In the genomic region with DNA sequence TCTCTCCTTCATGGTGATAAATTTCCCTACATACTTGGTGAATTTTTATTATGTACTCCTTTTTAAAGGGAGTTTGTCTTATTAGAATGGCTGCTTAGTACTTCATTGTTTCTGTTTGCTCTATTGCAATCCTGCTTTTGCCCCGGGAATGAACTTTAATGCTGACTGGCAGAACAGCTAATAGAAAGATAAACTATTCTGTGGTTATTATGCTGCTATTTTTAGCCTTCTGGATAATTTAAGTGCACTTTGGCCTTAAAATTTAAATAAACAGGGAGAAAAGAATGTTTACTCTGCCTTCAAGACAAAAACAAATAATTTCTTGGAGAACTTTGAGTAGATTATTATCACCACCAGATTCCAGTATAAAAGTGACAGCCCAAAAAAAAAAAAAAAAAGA, we compare ENCODE assay signal across 15 cellular contexts.
DNase-seq lines count a peak whose midpoint lies in the region; ATAC-seq, FAIRE-seq and TF ChIP-seq lines count a peak whose summit lies in the region.
"Had no signal": no experiment of that assay in that cellular context is flagged by ENCODE, and none has a peak within 500 bp of the region (broad histone marks: within the 10 kb centered on the region; RNA-seq: fewer than 3 reads in every experiment).

No MANE protein-coding gene starts in this region.

- H3K9me3 ChIP-seq in A549 (no peaks in the 10 kb centered on the region), sigmoid colon (no peaks in the 10 kb centered on the region)
- H3K9me3 ChIP-seq: BE2C, SJCRH30 had no signal

- H3K4me1 ChIP-seq in A549 (no peaks in the 10 kb centered on the region), sigmoid colon (peaks cover 0 to 23% (median 12%) of the 10 kb centered on the region in 4 donors)
- H3K4me1 ChIP-seq: BE2C had no signal

- no peak for TF ChIP-seq POLR2A in A549 (IDR thresholded peaks at IDR 0.05; ENCODE audit: low read length)
- no peak for TF ChIP-seq POLR2A in sigmoid colon (IDR thresholded peaks at IDR 0.05)

- H3K27me3 ChIP-seq in sigmoid colon = no peaks in the 10 kb centered on the region
- H3K27me3 ChIP-seq: BE2C, SJCRH30 had no signal

- FAIRE-seq in A549 (lab: Jason Lieb, UNC) (no peak), endometrium (lab: Jason Lieb, UNC) (peak; percentile 98)

- POLR2A ChIA-PET in A549 (lab: Yijun Ruan, JAX) = no interaction called here

- 4% methylated on average over 1 of the region's 1 CpG for WGBS in A549 (ENCODE audit: missing lambda C conversion rate)
- WGBS in sigmoid colon, 2 donors = 7 to 19% methylated on average over 1 of the region's 1 CpG

- intact Hi-C loops in sigmoid colon (cut with DNase I) = no loop called here
- intact Hi-C loops in head of caudate nucleus (cut with DNase I) = no loop called here

- H3K4me3 ChIP-seq in A549 (no peak overlapping the region), sigmoid colon (no peak overlapping the region)
- H3K4me3 ChIP-seq: SJCRH30 had no signal

- no peak overlapping the region for H3K4me2 ChIP-seq in A549

- TF ChIP-seq CTCF in A549 (IDR thresholded peaks at IDR 0.05) = no peak
- TF ChIP-seq CTCF in sigmoid colon (IDR thresholded peaks at IDR 0.05) = no peak

- TF ChIP-seq EP300 in A549 (IDR thresholded peaks at IDR 0.05) = no peak
- TF ChIP-seq EP300 in sigmoid colon (IDR thresholded peaks at IDR 0.05) = no peak

- no peak for TF ChIP-seq RAD21 in A549 (conservative IDR thresholded peaks at IDR 0.05 in 1 of 2, IDR thresholded peaks at IDR 0.05 in 1 of 2)

- no peak for DNase-seq in A549 (ENCODE audit: low read depth in 1 of 2, low spot score in 1 of 2)
- DNase-seq in M059J (ENCODE audit: low read depth) = peak; percentile 76
- peak; percentile 44 for DNase-seq in medulla oblongata (ENCODE audit: extremely low spot score)
- no peak for DNase-seq in sigmoid colon
- no peak for DNase-seq in head of caudate nucleus
- DNase-seq: activated CD4-positive, alpha-beta T cell treated with anti-CD3 and anti-CD28 coated beads, Interleukin-2, amount 50 U/mL, for 1 hour; activated naive CD4-positive, alpha-beta T cell; BE2C; endodermal cell; NCI-H345; occipital lobe had no signal

- H3K27ac ChIP-seq in A549 = no peak overlapping the region
- H3K27ac ChIP-seq in sigmoid colon = no peak overlapping the region
- H3K27ac ChIP-seq: SJCRH30 had no signal

- no peaks in the 10 kb centered on the region for H3K36me3 ChIP-seq in sigmoid colon
- H3K36me3 ChIP-seq: BE2C, SJCRH30 had no signal

- CTCF ChIA-PET in A549 (lab: Yijun Ruan, JAX) = no interaction called here

- ATAC-seq in A549 (no peak), GM18520 (IDR thresholded peaks at IDR 0.05; ENCODE audit: unreplicated experiment) (no peak), HG03342 (IDR thresholded peaks at IDR 0.05; ENCODE audit: unreplicated experiment) (no peak)

TF ChIP-seq in A549, 52 proteins besides CTCF, POLR2A, EP300 and RAD21:
- TF ChIP-seq MAFK (IDR thresholded peaks at IDR 0.05; ENCODE audit: partially characterized antibody) (peak; percentile 52), CHD2 (IDR thresholded peaks at IDR 0.05; ENCODE audit: low read length, partially characterized antibody) (no peak)

Comparison
In these comparisons a context has a peak if more than half of its experiments do, and no peak if none do; other contexts are left out.
1. DNase-seq: peak in M059J (single experiment) and medulla oblongata (single experiment); none in A549 (0 of 2), sigmoid colon (single experiment) and head of caudate nucleus (0 of 42).